Comparison of ENCODE assay signal across 18 cellular contexts in genomic region chr1:248852548-248852947, GRCh38. TPM values are rescaled to one million over a fixed set of nuclear protein-coding genes. Genes with fewer than 3 reads are reported as not detected.
DNase-seq lines count a peak whose midpoint lies in the region; ATAC-seq, FAIRE-seq and TF ChIP-seq lines count a peak whose summit lies in the region.
"Had no signal": no experiment of that assay in that cellular context is flagged by ENCODE, and none has a peak within 500 bp of the region (broad histone marks: within the 10 kb centered on the region; RNA-seq: fewer than 3 reads in every experiment).

No MANE protein-coding gene starts in this region.

- peaks cover 17% of the 10 kb centered on the region for H3K4me1 Mint-ChIP-seq in memory B cell
- H3K4me1 Mint-ChIP-seq in activated CD4-positive, alpha-beta T cell treated with anti-CD3 and anti-CD28 coated beads for 36 hours, result peaks cover 28% of the 10 kb centered on the region

- H3K36me3 ChIP-seq in OCI-LY3 (replicated peaks; ENCODE audit: low read depth, low read length) (peaks cover 80% of the 10 kb centered on the region), small intestine (ENCODE audit: control insufficient read depth in 2 of 2, insufficient read depth in 2 of 2, low read length in 2 of 2) (peaks cover 7 to 10% of the 10 kb centered on the region in 2 donors), esophagus muscularis mucosa (peaks cover 22 to 68% (median 65%) of the 10 kb centered on the region in 4 donors)

- FAIRE-seq in GM12892 (lab: Jason Lieb, UNC) (no peak), small intestine (lab: Jason Lieb, UNC) (no peak)

- TF ChIP-seq EP300 in esophagus muscularis mucosa (IDR thresholded peaks at IDR 0.05), result no peak

- no peak for TF ChIP-seq CTCF in OCI-LY3 (IDR thresholded peaks at IDR 0.05; ENCODE audit: low read depth, low read length)
- TF ChIP-seq CTCF in esophagus muscularis mucosa (IDR thresholded peaks at IDR 0.05), result no peak

- H3K27ac ChIP-seq in OCI-LY3 (ENCODE audit: low read length) (peak overlapping the region; percentile 80), small intestine (ENCODE audit: low read depth in 1 of 2, low read length in 1 of 2) (no peak overlapping the region), esophagus muscularis mucosa (replicated peaks in 1 of 4) (peak overlapping the region in 1 of 4 donors; percentile 17)

- TF ChIP-seq POLR2A in GM12892 (IDR thresholded peaks at IDR 0.05; ENCODE audit: low read depth, low read length) (no peak), esophagus muscularis mucosa (IDR thresholded peaks at IDR 0.05; ENCODE audit: low read depth) (no peak)

- 0 out of 2 replicates have a peak, but pooled peaks cover 5% of the 10 kb centered on the region for H4K20me1 ChIP-seq in OCI-LY3 (ENCODE audit: insufficient read depth, low read length)

- H3K4me1 ChIP-seq in OCI-LY3 (ENCODE audit: low read length), result peaks cover 34% of the 10 kb centered on the region
- no peaks in the 10 kb centered on the region for H3K4me1 ChIP-seq in small intestine (ENCODE audit: control insufficient read depth in 2 of 2, insufficient read depth in 1 of 2, low read depth in 1 of 2, low read length in 1 of 2)
- peaks cover 7 to 18% (median 9%) of the 10 kb centered on the region in 4 donors for H3K4me1 ChIP-seq in esophagus muscularis mucosa

- intact Hi-C loops in activated CD4-positive, alpha-beta T cell treated with anti-CD3 and anti-CD28 coated beads for 36 hours (cut with DNase I, micrococcal nuclease), result no loop called here
- intact Hi-C loops in esophagus muscularis mucosa (cut with DNase I), result no loop called here

- H3K9me3 ChIP-seq in OCI-LY3 (ENCODE audit: insufficient read depth, low read length) (no peaks in the 10 kb centered on the region), small intestine (ENCODE audit: control insufficient read depth, low read depth) (no peaks in the 10 kb centered on the region), esophagus muscularis mucosa (no peaks in the 10 kb centered on the region)

- 92 to 97% (median 94%) methylated on average over 3 of the region's 3 CpGs for WGBS in small intestine, 3 donors
- 91% methylated on average over 3 of the region's 3 CpGs for WGBS in esophagus muscularis mucosa

- peak overlapping the region; percentile 64 for H3K4me2 ChIP-seq in OCI-LY3 (ENCODE audit: low read length)

- ATAC-seq in GM21576 (IDR thresholded peaks at IDR 0.05; ENCODE audit: unreplicated experiment) (peak; percentile 42), memory B cell (ENCODE audit: low read depth) (peak; percentile 76)
- no peak for ATAC-seq in activated CD4-positive, alpha-beta T cell treated with anti-CD3 and anti-CD28 coated beads for 36 hours
- ATAC-seq: activated CD8-positive, alpha-beta T cell treated with anti-CD3 and anti-CD28 coated beads for 36 hours; activated T-cell treated with anti-CD3 and anti-CD28 coated beads, Interleukin-2, amount 50 U/mL, for 4 hours; WTC11 had no signal

- peak overlapping the region; percentile 46 for H3K4me3 ChIP-seq in OCI-LY3 (ENCODE audit: low read length)
- H3K4me3 ChIP-seq in small intestine (ENCODE audit: low read depth in 1 of 2, low read length in 2 of 2), result no peak overlapping the region
- H3K4me3 ChIP-seq in esophagus muscularis mucosa, result no peak overlapping the region

- no peaks in the 10 kb centered on the region for H3K9me3 Mint-ChIP-seq in memory B cell
- H3K9me3 Mint-ChIP-seq in activated CD4-positive, alpha-beta T cell treated with anti-CD3 and anti-CD28 coated beads for 36 hours (ENCODE audit: low read depth), result no peaks in the 10 kb centered on the region
- H3K9me3 Mint-ChIP-seq: activated CD8-positive, alpha-beta T cell treated with anti-CD3 and anti-CD28 coated beads for 36 hours; activated naive CD4-positive, alpha-beta T cell treated with anti-CD3 and anti-CD28 coated beads, Interleukin-2, amount 50 U/mL, for 24 hours; activated T-cell treated with anti-CD3 and anti-CD28 coated beads, Interleukin-2, amount 50 U/mL, for 4 hours; WTC11 had no signal

- peak; percentile 24 for DNase-seq in CD1c-positive myeloid dendritic cell (ENCODE audit: extremely low spot score)
- DNase-seq in memory B cell (ENCODE audit: low spot score in 2 of 2), result no peak
- no peak for DNase-seq in GM12892 (ENCODE audit: insufficient read length)
- DNase-seq in activated CD4-positive, alpha-beta T cell treated with anti-CD3 and anti-CD28 coated beads for 36 hours, result no peak
- DNase-seq in small intestine, result no peak
- DNase-seq in esophagus muscularis mucosa (ENCODE audit: extremely low spot score), result no peak
- DNase-seq: activated CD8-positive, alpha-beta T cell treated with anti-CD3 and anti-CD28 coated beads for 36 hours; activated T-cell treated with anti-CD3 and anti-CD28 coated beads, Interleukin-2, amount 50 U/mL, for 4 hours; DMS79; NCI-H2029 treated with DMSO at 0.1 percent for 48 hours; nucleus accumbens; SHP77 treated with DMSO at 0.1 percent for 48 hours; stimulated activated naive CD4-positive, alpha-beta T cell; T-helper 2 cell had no signal

- no peak overlapping the region for H2AFZ ChIP-seq in OCI-LY3 (ENCODE audit: low read depth, low read length)

- no peak overlapping the region for H3K4me3 Mint-ChIP-seq in memory B cell
- no peak overlapping the region for H3K4me3 Mint-ChIP-seq in activated CD4-positive, alpha-beta T cell treated with anti-CD3 and anti-CD28 coated beads for 36 hours
- H3K4me3 Mint-ChIP-seq: activated CD8-positive, alpha-beta T cell treated with anti-CD3 and anti-CD28 coated beads for 36 hours; activated naive CD4-positive, alpha-beta T cell treated with anti-CD3 and anti-CD28 coated beads, Interleukin-2, amount 50 U/mL, for 24 hours; activated T-cell treated with anti-CD3 and anti-CD28 coated beads, Interleukin-2, amount 50 U/mL, for 4 hours; WTC11 had no signal

- CTCF ChIA-PET in activated CD4-positive, alpha-beta T cell treated with anti-CD3 and anti-CD28 coated beads for 36 hours (lab: Charles Lee), result interaction anchor here (0.8 kb wide), 1 partner anchor 9 kb away, joined by 4 read pairs; no protein-coding TSS in a partner anchor

- H3K9ac ChIP-seq in OCI-LY3 (ENCODE audit: low read length), result peak overlapping the region; percentile 35; the same call in 1 of the 2 replicates

- POLR2A ChIA-PET in activated CD4-positive, alpha-beta T cell treated with anti-CD3 and anti-CD28 coated beads for 36 hours (lab: Charles Lee), result no interaction called here

- H3K79me2 ChIP-seq in OCI-LY3 (ENCODE audit: low read length), result peaks cover 30% of the 10 kb centered on the region

- H3K27ac Mint-ChIP-seq in memory B cell, result no peak overlapping the region
- no peak overlapping the region for H3K27ac Mint-ChIP-seq in activated CD4-positive, alpha-beta T cell treated with anti-CD3 and anti-CD28 coated beads for 36 hours
- H3K27ac Mint-ChIP-seq: activated CD8-positive, alpha-beta T cell treated with anti-CD3 and anti-CD28 coated beads for 36 hours; activated naive CD4-positive, alpha-beta T cell treated with anti-CD3 and anti-CD28 coated beads, Interleukin-2, amount 50 U/mL, for 24 hours; WTC11 had no signal

- H3K27me3 Mint-ChIP-seq in memory B cell, result no peaks in the 10 kb centered on the region
- H3K27me3 Mint-ChIP-seq in activated CD4-positive, alpha-beta T cell treated with anti-CD3 and anti-CD28 coated beads for 36 hours, result no peaks in the 10 kb centered on the region
- H3K27me3 Mint-ChIP-seq: activated CD8-positive, alpha-beta T cell treated with anti-CD3 and anti-CD28 coated beads for 36 hours; activated naive CD4-positive, alpha-beta T cell treated with anti-CD3 and anti-CD28 coated beads, Interleukin-2, amount 50 U/mL, for 24 hours had no signal

- peaks cover 17% of the 10 kb centered on the region for H3K36me3 Mint-ChIP-seq in memory B cell
- peaks cover 35% of the 10 kb centered on the region for H3K36me3 Mint-ChIP-seq in activated CD4-positive, alpha-beta T cell treated with anti-CD3 and anti-CD28 coated beads for 36 hours (ENCODE audit: low read depth)

- no peaks in the 10 kb centered on the region for H3K27me3 ChIP-seq in OCI-LY3 (ENCODE audit: low read depth, low read length)
- H3K27me3 ChIP-seq in small intestine (ENCODE audit: control insufficient read depth in 2 of 2, insufficient read depth in 2 of 2, low read length in 2 of 2), result no peaks in the 10 kb centered on the region
- no peaks in the 10 kb centered on the region for H3K27me3 ChIP-seq in esophagus muscularis mucosa

RNA-seq across cellular contexts. Expression of gene ZNF692, which starts 6.3 kb away (rescaled TPM):
- polyA plus RNA-seq in GM12892 (2012; ENCODE audit: missing spikeins), result 55.9 TPM
- total RNA-seq in activated CD4-positive, alpha-beta T cell treated with anti-CD3 and anti-CD28 coated beads for 36 hours, result 10 to 100 TPM; 75.9 to 92.3 TPM
- 100 to 1,000 TPM in 1 of 3 donors, 10 to 100 TPM in 2; 42.2 to 124 (median 94.0) TPM for polyA plus RNA-seq in small intestine
- total RNA-seq in esophagus muscularis mucosa, result 10 to 100 TPM; 19.4 to 37.3 (median 30.5) TPM

RNA-seq across cellular contexts. Expression of gene ZNF672, which starts 14.5 kb away (rescaled TPM):
- 17.9 TPM for polyA plus RNA-seq in GM12892 (2012; ENCODE audit: missing spikeins)
- total RNA-seq in activated CD4-positive, alpha-beta T cell treated with anti-CD3 and anti-CD28 coated beads for 36 hours, result 10 to 100 TPM; 39.5 to 49.4 TPM
- polyA plus RNA-seq in small intestine, result 10 to 100 TPM; 17.2 to 25.7 (median 20.8) TPM
- 10 to 100 TPM; 30.3 to 46.4 (median 39.3) TPM for total RNA-seq in esophagus muscularis mucosa

RNA-seq across cellular contexts. Expression of gene SH3BP5L, which starts 26.8 kb away (rescaled TPM):
- 5.6 TPM for polyA plus RNA-seq in GM12892 (2012; ENCODE audit: missing spikeins)
- 10 to 100 TPM; 20.1 to 21.3 TPM for total RNA-seq in activated CD4-positive, alpha-beta T cell treated with anti-CD3 and anti-CD28 coated beads for 36 hours
- polyA plus RNA-seq in small intestine, result 10 to 100 TPM; 19.1 to 38.0 (median 27.3) TPM
- total RNA-seq in esophagus muscularis mucosa, result 10 to 100 TPM; 19.9 to 36.2 (median 28.3) TPM

RNA-seq across cellular contexts. Expression of gene PGBD2, which starts 53.5 kb away (rescaled TPM):
- 2.8 TPM for polyA plus RNA-seq in GM12892 (2012; ENCODE audit: missing spikeins)
- total RNA-seq in activated CD4-positive, alpha-beta T cell treated with anti-CD3 and anti-CD28 coated beads for 36 hours, result 1 to 10 TPM; 2.3 to 2.9 TPM
- 10 to 100 TPM in 1 of 3 donors, 1 to 10 TPM in 2; 3.8 to 11.0 (median 6.5) TPM for polyA plus RNA-seq in small intestine
- total RNA-seq in esophagus muscularis mucosa, result 1 to 10 TPM; 3.1 to 5.6 (median 4.1) TPM
